Comparison of ENCODE assay signal across 16 cellular contexts in the genomic region with DNA sequence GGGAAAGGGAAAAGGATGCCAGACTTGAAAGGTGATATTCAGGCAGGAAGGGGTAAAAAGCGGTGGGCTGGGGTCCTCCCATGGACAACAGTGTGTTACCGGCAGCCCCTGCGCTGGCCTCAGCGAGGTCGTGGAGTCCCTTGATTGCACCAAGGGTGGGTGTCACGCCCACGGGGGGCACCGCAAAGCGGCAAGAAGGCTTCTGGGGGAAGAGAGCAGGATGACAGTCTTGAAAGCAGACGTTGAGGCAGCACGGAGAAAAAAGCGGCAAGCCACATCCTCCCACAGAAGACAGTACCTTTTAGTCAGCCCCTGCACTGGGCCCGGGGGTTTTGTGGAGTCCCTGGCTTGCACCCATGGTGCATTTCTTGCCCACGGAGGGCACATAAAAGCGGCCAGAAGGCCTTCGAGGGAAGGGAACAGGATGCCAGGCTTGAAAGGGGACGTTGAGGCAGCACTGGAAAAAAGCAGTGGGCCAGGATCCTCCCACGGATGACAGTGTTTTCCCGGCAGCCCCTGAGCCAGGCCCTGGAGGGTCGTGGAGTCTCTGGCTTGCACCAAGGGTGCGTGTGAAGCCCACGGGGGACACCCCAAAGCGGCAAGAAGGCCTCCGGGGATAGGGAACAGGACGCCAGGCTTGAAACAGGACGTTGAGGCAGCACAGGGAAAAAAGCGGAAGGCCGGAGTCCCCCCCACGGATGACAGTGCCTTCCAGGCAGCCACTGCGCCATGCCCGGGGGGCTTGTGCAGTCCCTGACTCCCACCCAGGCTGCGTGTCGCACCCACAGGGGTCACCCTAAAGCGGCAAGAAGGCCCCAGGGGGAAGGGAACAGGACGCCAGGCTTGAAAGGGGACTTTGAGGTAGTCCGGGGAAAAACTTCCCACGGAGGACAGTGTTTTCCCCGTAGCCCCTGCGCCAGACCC.
DNase-seq lines count a peak whose midpoint lies in the region; ATAC-seq and TF ChIP-seq lines count a peak whose summit lies in the region.
"Had no signal": no experiment of that assay in that cellular context is flagged by ENCODE, and none has a peak within 500 bp of the region (broad histone marks: within the 10 kb centered on the region; RNA-seq: fewer than 3 reads in every experiment).

No MANE protein-coding gene starts in this region.

- no peak overlapping the region for H2BK15ac ChIP-seq in neuronal stem cell (ENCODE audit: low read length)

- H3K4me3 ChIP-seq in H7 (ENCODE audit: insufficient read depth, low read depth, low read length): no peak overlapping the region
- H3K4me3 ChIP-seq in neuronal stem cell (ENCODE audit: low read length in 2 of 2): no peak overlapping the region
- H3K4me3 ChIP-seq: BLaER1, GM12878, HAP-1 had no signal

- ATAC-seq in HG03354 (IDR thresholded peaks at IDR 0.05; ENCODE audit: poor library complexity, severe bottlenecking, unreplicated experiment): no peak
- ATAC-seq: GM12878 had no signal

- no peak overlapping the region for H3K4me3 Mint-ChIP-seq in activated CD4-positive, alpha-beta T cell treated with anti-CD3 and anti-CD28 coated beads, Interleukin-2, amount 10 ng/mL, durations not matched to agents 24 days and 14 days
- no peak overlapping the region for H3K4me3 Mint-ChIP-seq in chondrocyte (ENCODE audit: unreplicated experiment)
- H3K4me3 Mint-ChIP-seq: CD8-positive, alpha-beta memory T cell had no signal

- H3K9me3 ChIP-seq in neuronal stem cell (replicated peaks in 1 of 2; ENCODE audit: control insufficient read depth in 2 of 2, insufficient read depth in 1 of 2, low read depth in 1 of 2, low read length in 2 of 2): peaks cover 0 to 75% of the 10 kb centered on the region in 2 donors
- H3K9me3 ChIP-seq: HAP-1 had no signal

- WGBS in neuronal stem cell (ENCODE audit: extremely low coverage in 2 of 2, insufficient read length in 2 of 2, insufficient replicate concordance in 1 of 2), 2 donors: no CpG with 5 or more reads among the region's 39 CpGs

- in situ Hi-C loops in GM13976 (cut with MboI; ENCODE audit: low sequenced_read_pairs, unreplicated experiment): no loop called here

- H3K27ac ChIP-seq in neuronal stem cell (replicated peaks; ENCODE audit: low read length): no peak overlapping the region
- H3K27ac ChIP-seq: BLaER1 had no signal

- H3K9me3 Mint-ChIP-seq in activated CD4-positive, alpha-beta T cell treated with anti-CD3 and anti-CD28 coated beads, Interleukin-2, amount 10 ng/mL, durations not matched to agents 24 days and 14 days: peaks cover 6% of the 10 kb centered on the region
- H3K9me3 Mint-ChIP-seq in chondrocyte (ENCODE audit: low read depth): peaks cover 9% of the 10 kb centered on the region
- H3K9me3 Mint-ChIP-seq: CD8-positive, alpha-beta memory T cell had no signal

- H2BK5ac ChIP-seq in neuronal stem cell (ENCODE audit: low read length): no peak overlapping the region

- no peak overlapping the region for H2BK12ac ChIP-seq in neuronal stem cell (ENCODE audit: low read length)

- DNase-seq in activated CD4-positive, alpha-beta T cell treated with anti-CD3 and anti-CD28 coated beads, Interleukin-2, amount 10 ng/mL, durations not matched to agents 24 days and 14 days: peak; percentile 21
- DNase-seq in activated CD4-positive, alpha-beta T cell treated with anti-CD3 and anti-CD28 coated beads, Interleukin-2, amount 50 U/mL, for 48 hours: no peak
- DNase-seq in H7 (peak; percentile 8), chondrocyte (ENCODE audit: low spot score) (peak; percentile 72), neuronal stem cell (ENCODE audit: low spot score) (no peak), GM13976 (ENCODE audit: low spot score) (no peak), NCI-H2196 treated with DMSO at 0.1 percent for 48 hours (lab: John Stamatoyannopoulos, UW; ENCODE audit: unreplicated experiment) (no peak)
- DNase-seq: 8988T; AML-193; Caco-2; CD8-positive, alpha-beta memory T cell; GOT3 had no signal

- H3K27me3 Mint-ChIP-seq in activated CD4-positive, alpha-beta T cell treated with anti-CD3 and anti-CD28 coated beads, Interleukin-2, amount 10 ng/mL, durations not matched to agents 24 days and 14 days: no peaks in the 10 kb centered on the region
- no peaks in the 10 kb centered on the region for H3K27me3 Mint-ChIP-seq in chondrocyte (ENCODE audit: low read depth)

- H3K36me3 ChIP-seq in H7 (replicated peaks; ENCODE audit: control insufficient read depth, insufficient read depth, low read length) (no peaks in the 10 kb centered on the region), neuronal stem cell (replicated peaks in 1 of 2; ENCODE audit: control insufficient read depth in 2 of 2, insufficient read depth in 2 of 2, low read length in 2 of 2) (no peaks in the 10 kb centered on the region)
- H3K36me3 ChIP-seq: BLaER1, HAP-1 had no signal

- no peak overlapping the region for H3K27ac Mint-ChIP-seq in activated CD4-positive, alpha-beta T cell treated with anti-CD3 and anti-CD28 coated beads, Interleukin-2, amount 10 ng/mL, durations not matched to agents 24 days and 14 days
- H3K27ac Mint-ChIP-seq in chondrocyte (ENCODE audit: unreplicated experiment): no peak overlapping the region
- H3K27ac Mint-ChIP-seq: CD8-positive, alpha-beta memory T cell had no signal

- H3K36me3 Mint-ChIP-seq in activated CD4-positive, alpha-beta T cell treated with anti-CD3 and anti-CD28 coated beads, Interleukin-2, amount 10 ng/mL, durations not matched to agents 24 days and 14 days (ENCODE audit: low read depth): no peaks in the 10 kb centered on the region
- no peaks in the 10 kb centered on the region for H3K36me3 Mint-ChIP-seq in chondrocyte (ENCODE audit: low read depth)
- H3K36me3 Mint-ChIP-seq: CD8-positive, alpha-beta memory T cell had no signal

- H3K4me2 ChIP-seq in neuronal stem cell (ENCODE audit: insufficient read depth, low read length, poor library complexity, severe bottlenecking): no peak overlapping the region
- H3K4me2 ChIP-seq: BLaER1 had no signal

- H3K18ac ChIP-seq in neuronal stem cell (ENCODE audit: low read length): no peak overlapping the region

- H3K9ac ChIP-seq in neuronal stem cell (ENCODE audit: low read depth, low read length, poor library complexity): no peak overlapping the region
- H3K9ac ChIP-seq: BLaER1 had no signal

- no peaks in the 10 kb centered on the region for H3K4me1 ChIP-seq in neuronal stem cell (ENCODE audit: control insufficient read depth in 2 of 2, insufficient read depth in 1 of 2, low read depth in 1 of 2, low read length in 2 of 2)
- H3K4me1 ChIP-seq: BLaER1, Caco-2, HAP-1 had no signal

- H4K8ac ChIP-seq in neuronal stem cell (ENCODE audit: low read depth, low read length): no peak overlapping the region

- no peaks in the 10 kb centered on the region for H3K4me1 Mint-ChIP-seq in activated CD4-positive, alpha-beta T cell treated with anti-CD3 and anti-CD28 coated beads, Interleukin-2, amount 10 ng/mL, durations not matched to agents 24 days and 14 days
- no peaks in the 10 kb centered on the region for H3K4me1 Mint-ChIP-seq in chondrocyte (ENCODE audit: low read depth)
- H3K4me1 Mint-ChIP-seq: CD8-positive, alpha-beta memory T cell had no signal

- H3K79me1 ChIP-seq in neuronal stem cell (ENCODE audit: low read depth, low read length): peaks cover 5% of the 10 kb centered on the region

- no peak for TF ChIP-seq CTCF in chondrocyte (IDR thresholded peaks at IDR 0.05)
- TF ChIP-seq CTCF in GM13976 (IDR thresholded peaks at IDR 0.05; ENCODE audit: borderline replicate concordance, control extremely low read depth, extremely low read depth, insufficient read depth, missing control alignments): no peak

- H3K14ac ChIP-seq in neuronal stem cell (ENCODE audit: low read length): no peak overlapping the region

- intact Hi-C loops in activated CD4-positive, alpha-beta T cell treated with anti-CD3 and anti-CD28 coated beads, Interleukin-2, amount 10 ng/mL, durations not matched to agents 24 days and 14 days (cut with micrococcal nuclease): no loop called here

- no peak overlapping the region for H2BK120ac ChIP-seq in neuronal stem cell (ENCODE audit: low read depth, low read length)

- H2AK5ac ChIP-seq in neuronal stem cell (ENCODE audit: low read depth, low read length): no peak overlapping the region

- H4K91ac ChIP-seq in neuronal stem cell (ENCODE audit: low read depth, low read length, poor library complexity): no peak overlapping the region

- no peak overlapping the region for H3K4ac ChIP-seq in neuronal stem cell (ENCODE audit: low read length)

- no peaks in the 10 kb centered on the region for H3K27me3 ChIP-seq in H7 (ENCODE audit: control insufficient read depth, insufficient read depth, low read length)
- no peaks in the 10 kb centered on the region for H3K27me3 ChIP-seq in neuronal stem cell (ENCODE audit: control insufficient read depth in 3 of 3, insufficient read depth in 3 of 3, low read depth in 1 of 3, low read length in 3 of 3)
- H3K27me3 ChIP-seq: BLaER1 had no signal

- H2AFZ ChIP-seq in neuronal stem cell (ENCODE audit: low read length): peak overlapping the region; percentile 56

- H3K23ac ChIP-seq in neuronal stem cell (ENCODE audit: low read depth, low read length, poor library complexity): no peak overlapping the region

Comparison
In these comparisons a context has a peak if more than half of its experiments do, and no peak if none do; other contexts are left out.
1. DNase-seq: peak in activated CD4-positive, alpha-beta T cell treated with anti-CD3 and anti-CD28 coated beads, Interleukin-2, amount 10 ng/mL, durations not matched to agents 24 days and 14 days (single experiment), H7 (single experiment) and chondrocyte (single experiment); none in activated CD4-positive, alpha-beta T cell treated with anti-CD3 and anti-CD28 coated beads, Interleukin-2, amount 50 U/mL, for 48 hours (0 of 2), neuronal stem cell (single experiment), GM13976 (single experiment) and NCI-H2196 treated with DMSO at 0.1 percent for 48 hours (single experiment).